10 cellular contexts compared by ENCODE assay signal in the genomic region with DNA sequence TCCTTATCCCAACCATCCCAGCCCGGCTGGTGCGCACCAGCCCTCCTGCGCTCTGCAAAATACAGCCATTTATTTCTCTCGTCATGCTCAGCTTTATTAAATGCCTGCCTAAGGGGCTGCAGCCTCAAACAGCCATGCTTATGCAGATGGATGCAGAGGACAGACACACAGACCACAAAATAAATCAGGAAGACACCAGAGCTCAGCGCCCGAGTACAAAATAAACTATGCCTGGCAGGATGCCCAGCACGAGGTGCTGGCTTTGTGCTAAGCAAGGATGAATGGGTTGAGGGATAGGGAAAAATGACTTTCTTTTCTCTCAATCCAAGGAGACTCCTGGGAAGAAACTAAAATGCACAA.
DNase-seq lines count a peak whose midpoint lies in the region; ATAC-seq, FAIRE-seq and TF ChIP-seq lines count a peak whose summit lies in the region.
"Had no signal": no experiment of that assay in that cellular context is flagged by ENCODE, and none has a peak within 500 bp of the region (broad histone marks: within the 10 kb centered on the region; RNA-seq: fewer than 3 reads in every experiment).

No MANE protein-coding gene starts in this region.

- peaks cover 33% of the 10 kb centered on the region for H3K27me3 Mint-ChIP-seq in neural progenitor cell (ENCODE audit: insufficient read depth, low read depth)

- no peaks in the 10 kb centered on the region for H3K9me2 ChIP-seq in Karpas-422 (replicated peaks; ENCODE audit: insufficient read depth, low read length)

- H3K4me2 ChIP-seq in endothelial cell of umbilical vein (ENCODE audit: insufficient read depth, low read length) (no peak overlapping the region), neural progenitor cell (no peak overlapping the region), Karpas-422 (ENCODE audit: low read depth, low read length, poor library complexity, severe bottlenecking) (no peak overlapping the region)

- no peak overlapping the region for H3K9ac ChIP-seq in endothelial cell of umbilical vein (replicated peaks; ENCODE audit: extremely low read depth, insufficient read depth, low read length)
- H3K9ac ChIP-seq in neural progenitor cell: no peak overlapping the region
- H3K9ac ChIP-seq in Karpas-422 (ENCODE audit: low read length): no peak overlapping the region

- ATAC-seq in HG03139 (IDR thresholded peaks at IDR 0.05; ENCODE audit: unreplicated experiment): no peak

- CTCF ChIA-PET in endothelial cell of umbilical vein (lab: Charles Lee): interaction anchor here (1.1 to 1.8 kb wide), 2 partner anchors 53 to 198 kb away, joined by 4 read pairs; no protein-coding TSS in a partner anchor

- no peaks in the 10 kb centered on the region for H3K9me3 Mint-ChIP-seq in neural progenitor cell
- H3K9me3 Mint-ChIP-seq: memory B cell had no signal

- H3K79me2 ChIP-seq in endothelial cell of umbilical vein (ENCODE audit: control insufficient read depth, insufficient read depth, low read length) (no peaks in the 10 kb centered on the region), neural progenitor cell (ENCODE audit: low read depth) (no peaks in the 10 kb centered on the region), Karpas-422 (ENCODE audit: low read length) (no peaks in the 10 kb centered on the region)

- H3K36me3 ChIP-seq in endothelial cell of umbilical vein (ENCODE audit: control insufficient read depth in 2 of 2, extremely low read depth in 1 of 2, insufficient read depth in 2 of 2, low read length in 2 of 2): no peaks in the 10 kb centered on the region
- H3K36me3 ChIP-seq in neural progenitor cell: no peaks in the 10 kb centered on the region
- no peaks in the 10 kb centered on the region for H3K36me3 ChIP-seq in Karpas-422 (ENCODE audit: insufficient read depth, low read length)

- DNase-seq in COLO668 (lab: John Stamatoyannopoulos, UW; ENCODE audit: unreplicated experiment): peak; percentile 80
- DNase-seq in NCI-H2029 treated with DMSO at 0.1 percent for 48 hours (lab: John Stamatoyannopoulos, UW): peak; percentile 88
- peak; percentile 35 for DNase-seq in endothelial cell of umbilical vein (ENCODE audit: low read depth, low spot score)
- no peak for DNase-seq in neural progenitor cell (ENCODE audit: low spot score)
- no peak for DNase-seq in Karpas-422
- no peak for DNase-seq in middle frontal gyrus (ENCODE audit: extremely low spot score, low spot score)
- no peak for DNase-seq in hippocampal formation (lab: John Stamatoyannopoulos, UW)

- H3K36me3 Mint-ChIP-seq in neural progenitor cell: peaks cover 2% of the 10 kb centered on the region
- H3K36me3 Mint-ChIP-seq: memory B cell had no signal

- H2AFZ ChIP-seq in endothelial cell of umbilical vein (ENCODE audit: low read depth, low read length): no peak overlapping the region
- H2AFZ ChIP-seq in neural progenitor cell (replicated peaks): no peak overlapping the region
- H2AFZ ChIP-seq in Karpas-422 (ENCODE audit: low read length): no peak overlapping the region

- H3K9me3 ChIP-seq in endothelial cell of umbilical vein (replicated peaks; ENCODE audit: control insufficient read depth, insufficient read depth, low read length) (no peaks in the 10 kb centered on the region), neural progenitor cell (ENCODE audit: low read depth) (no peaks in the 10 kb centered on the region), Karpas-422 (ENCODE audit: low read length) (no peaks in the 10 kb centered on the region)

- H3K4me3 ChIP-seq in endothelial cell of umbilical vein (replicated peaks in 1 of 3; ENCODE audit: insufficient read depth in 1 of 3, low read depth in 1 of 3, low read length in 3 of 3): no peak overlapping the region
- no peak overlapping the region for H3K4me3 ChIP-seq in neural progenitor cell
- H3K4me3 ChIP-seq in Karpas-422 (ENCODE audit: low read length): no peak overlapping the region

- dilution Hi-C loops in endothelial cell of umbilical vein (cut with MboI; ENCODE audit: extremely low pct_ligation_motif_present, low sequenced_read_pairs): no loop called here

- H3K4me1 ChIP-seq in endothelial cell of umbilical vein (ENCODE audit: control insufficient read depth, extremely low read depth, insufficient read depth, low read length) (no peaks in the 10 kb centered on the region), neural progenitor cell (peaks cover 3% of the 10 kb centered on the region), Karpas-422 (ENCODE audit: low read length) (peaks cover 11% of the 10 kb centered on the region)

- H4K20me1 ChIP-seq in endothelial cell of umbilical vein (replicated peaks; ENCODE audit: control insufficient read depth, extremely low read depth, insufficient read depth, low read length): no peaks in the 10 kb centered on the region
- no peaks in the 10 kb centered on the region for H4K20me1 ChIP-seq in neural progenitor cell (ENCODE audit: low read depth)
- no peaks in the 10 kb centered on the region for H4K20me1 ChIP-seq in Karpas-422 (ENCODE audit: insufficient read depth, low read depth, low read length)

- no peak for TF ChIP-seq POLR2A in endothelial cell of umbilical vein (IDR thresholded peaks at IDR 0.05; ENCODE audit: low read depth, low read length)

- H3F3A ChIP-seq in neural progenitor cell (ENCODE audit: low read depth): peaks cover 7% of the 10 kb centered on the region

- no TSS peak for BruUV-seq in endothelial cell of umbilical vein (replicated peaks; lab: Mats Ljungman, UMichigan)

- peaks cover 54% of the 10 kb centered on the region for H3K4me1 Mint-ChIP-seq in neural progenitor cell
- H3K4me1 Mint-ChIP-seq: memory B cell had no signal

- no peak for TF ChIP-seq CTCF in endothelial cell of umbilical vein (IDR thresholded peaks at IDR 0.05; ENCODE audit: extremely low read depth in 1 of 2, insufficient read depth in 1 of 2, low read depth in 1 of 2, low read length in 2 of 2)
- TF ChIP-seq CTCF in neural progenitor cell (IDR thresholded peaks at IDR 0.05): no peak

- H3K9me1 ChIP-seq in endothelial cell of umbilical vein (replicated peaks; ENCODE audit: control insufficient read depth, extremely low read depth, insufficient read depth, low read length): no peaks in the 10 kb centered on the region

- intact Hi-C loops in endothelial cell of umbilical vein (cut with micrococcal nuclease): no loop called here

- no peak overlapping the region for H3K27ac ChIP-seq in endothelial cell of umbilical vein (ENCODE audit: insufficient read depth, low read depth, low read length)
- H3K27ac ChIP-seq in neural progenitor cell: no peak overlapping the region
- H3K27ac ChIP-seq in Karpas-422 (ENCODE audit: low read length): no peak overlapping the region

- H3K27ac Mint-ChIP-seq in neural progenitor cell: peak overlapping the region; percentile 0
- H3K27ac Mint-ChIP-seq: memory B cell had no signal

- no peak overlapping the region for H3K4me3 Mint-ChIP-seq in neural progenitor cell
- H3K4me3 Mint-ChIP-seq: memory B cell had no signal

- FAIRE-seq in endothelial cell of umbilical vein (lab: Jason Lieb, UNC): peak; percentile 42
- FAIRE-seq: G401.6 had no signal

- peaks cover 2 to 4% of the 10 kb centered on the region in 2 experiments for H3K27me3 ChIP-seq in endothelial cell of umbilical vein (ENCODE audit: control insufficient read depth in 2 of 2, insufficient read depth in 2 of 2, low read length in 2 of 2)
- H3K27me3 ChIP-seq in neural progenitor cell: peaks cover 23% of the 10 kb centered on the region
- no peaks in the 10 kb centered on the region for H3K27me3 ChIP-seq in Karpas-422 (ENCODE audit: low read length)

- POLR2A ChIA-PET in endothelial cell of umbilical vein (lab: Charles Lee): no interaction called here

TF ChIP-seq in endothelial cell of umbilical vein, 7 proteins besides CTCF, POLR2A, EP300 and RAD21:
- TF ChIP-seq GATA2 (IDR thresholded peaks at IDR 0.05; ENCODE audit: insufficient read depth, insufficient read length, low read depth, low read length): no peak
- TF ChIP-seq JUN (IDR thresholded peaks at IDR 0.05; ENCODE audit: borderline replicate concordance, insufficient read depth, insufficient read length, low read depth): no peak
- TF ChIP-seq FOS (IDR thresholded peaks at IDR 0.05; ENCODE audit: borderline replicate concordance, insufficient read depth, low read length): no peak
- no peak for TF ChIP-seq EZH2 (IDR thresholded peaks at IDR 0.05; ENCODE audit: borderline replicate concordance, low read depth, low read length, severe bottlenecking)
TF ChIP-seq in endothelial cell of umbilical vein: peak in this region for 0.

Comparison
In these comparisons a context has a peak if more than half of its experiments do, and no peak if none do; other contexts are left out.
1. DNase-seq: peak in COLO668 (single experiment), NCI-H2029 treated with DMSO at 0.1 percent for 48 hours (single experiment) and endothelial cell of umbilical vein (single experiment); none in neural progenitor cell (single experiment), Karpas-422 (single experiment), middle frontal gyrus (single experiment) and hippocampal formation (0 of 2).